8 cellular contexts compared by ENCODE assay signal in genomic region chrX:154485150-154486051, GRCh38. TPM values are rescaled to one million over a fixed set of nuclear protein-coding genes. Genes with fewer than 3 reads are reported as not detected.
DNase-seq lines count a peak whose midpoint lies in the region; ATAC-seq and TF ChIP-seq lines count a peak whose summit lies in the region.

No MANE protein-coding gene starts in this region.

- peak overlapping the region; percentile 67 for H3K4me3 Mint-ChIP-seq in activated CD4-positive, alpha-beta T cell treated with anti-CD3 and anti-CD28 coated beads, Interleukin-2, amount 10 ng/mL, durations not matched to agents 7 days and 5 days
- peak overlapping the region; percentile 64 for H3K4me3 Mint-ChIP-seq in activated naive CD8-positive, alpha-beta T cell treated with anti-CD3 and anti-CD28 coated beads, Interleukin-2, amount 10 ng/mL, durations not matched to agents 7 days and 5 days

- H3K36me3 ChIP-seq in tibial artery = peaks cover 0 to 19% (median 6%) of the 10 kb centered on the region in 3 donors

- peak overlapping the region; percentile 76 to 84 for H3K4me3 ChIP-seq in tibial artery

- H3K27me3 ChIP-seq in tibial artery = no peaks in the 10 kb centered on the region

- peaks cover 0 to 35% (median 20%) of the 10 kb centered on the region in 4 donors for H3K4me1 ChIP-seq in tibial artery

- peak overlapping the region; percentile 76 for H3K27ac Mint-ChIP-seq in activated CD4-positive, alpha-beta T cell treated with anti-CD3 and anti-CD28 coated beads, Interleukin-2, amount 10 ng/mL, durations not matched to agents 7 days and 5 days
- peak overlapping the region; percentile 38 for H3K27ac Mint-ChIP-seq in activated naive CD8-positive, alpha-beta T cell treated with anti-CD3 and anti-CD28 coated beads, Interleukin-2, amount 10 ng/mL, durations not matched to agents 7 days and 5 days

- H3K9me3 Mint-ChIP-seq in activated CD4-positive, alpha-beta T cell treated with anti-CD3 and anti-CD28 coated beads, Interleukin-2, amount 10 ng/mL, durations not matched to agents 7 days and 5 days = no peaks in the 10 kb centered on the region
- H3K9me3 Mint-ChIP-seq in activated naive CD8-positive, alpha-beta T cell treated with anti-CD3 and anti-CD28 coated beads, Interleukin-2, amount 10 ng/mL, durations not matched to agents 7 days and 5 days = no peaks in the 10 kb centered on the region

- peak overlapping the region; percentile 76 to 82 for H3K27ac ChIP-seq in tibial artery

- no peak for ATAC-seq in activated naive CD8-positive, alpha-beta T cell treated with anti-CD3 and anti-CD28 coated beads, Interleukin-2, amount 10 ng/mL, durations not matched to agents 7 days and 5 days (ENCODE audit: low read depth)
- ATAC-seq in HG02870 (IDR thresholded peaks at IDR 0.05; ENCODE audit: unreplicated experiment) = no peak

- CTCF ChIA-PET in activated CD4-positive, alpha-beta T cell treated with anti-CD3 and anti-CD28 coated beads, Interleukin-2, amount 10 ng/mL, durations not matched to agents 7 days and 5 days (lab: Charles Lee) = interaction anchor here (0.8 to 1.5 kb wide), 2 partner anchors 20 to 26 kb away, joined by 3 to 4 read pairs; no protein-coding TSS in a partner anchor

- no peak for TF ChIP-seq CTCF in tibial artery (IDR thresholded peaks at IDR 0.05)

- no peaks in the 10 kb centered on the region for H3K9me3 ChIP-seq in tibial artery

- H3K27me3 Mint-ChIP-seq in activated CD4-positive, alpha-beta T cell treated with anti-CD3 and anti-CD28 coated beads, Interleukin-2, amount 10 ng/mL, durations not matched to agents 7 days and 5 days = no peaks in the 10 kb centered on the region
- no peaks in the 10 kb centered on the region for H3K27me3 Mint-ChIP-seq in activated naive CD8-positive, alpha-beta T cell treated with anti-CD3 and anti-CD28 coated beads, Interleukin-2, amount 10 ng/mL, durations not matched to agents 7 days and 5 days

- H3K36me3 Mint-ChIP-seq in activated CD4-positive, alpha-beta T cell treated with anti-CD3 and anti-CD28 coated beads, Interleukin-2, amount 10 ng/mL, durations not matched to agents 7 days and 5 days (ENCODE audit: low read depth) = peaks cover 9% of the 10 kb centered on the region
- H3K36me3 Mint-ChIP-seq in activated naive CD8-positive, alpha-beta T cell treated with anti-CD3 and anti-CD28 coated beads, Interleukin-2, amount 10 ng/mL, durations not matched to agents 7 days and 5 days = peaks cover 6% of the 10 kb centered on the region

- intact Hi-C loops in tibial artery (cut with DNase I; ENCODE audit: low total_unique reads) = no loop called here

- DNase-seq in activated CD4-positive, alpha-beta T cell treated with anti-CD3 and anti-CD28 coated beads, Interleukin-2, amount 10 ng/mL, durations not matched to agents 7 days and 5 days = no peak
- no peak for DNase-seq in activated CD4-positive, alpha-beta T cell treated with anti-CD3 and anti-CD28 coated beads, Interleukin-2, amount 50 U/mL, for 1 hour
- DNase-seq in activated naive CD8-positive, alpha-beta T cell treated with anti-CD3 and anti-CD28 coated beads, Interleukin-2, amount 10 ng/mL, durations not matched to agents 7 days and 5 days = no peak
- DNase-seq in left kidney (ENCODE audit: low read depth, low spot score) (peak; percentile 19), tibial artery (no peak), DMS79 (lab: John Stamatoyannopoulos, UW) (no peak), NCI-H2196 treated with DMSO at 0.1 percent for 48 hours (lab: John Stamatoyannopoulos, UW; ENCODE audit: unreplicated experiment) (no peak)

- POLR2A ChIA-PET in activated CD4-positive, alpha-beta T cell treated with anti-CD3 and anti-CD28 coated beads, Interleukin-2, amount 10 ng/mL, durations not matched to agents 7 days and 5 days (lab: Charles Lee) = interaction anchor here (0.6 kb wide), 1 partner anchor 38 kb away, joined by 3 read pairs; no protein-coding TSS in a partner anchor
- POLR2A ChIA-PET in activated naive CD8-positive, alpha-beta T cell treated with anti-CD3 and anti-CD28 coated beads, Interleukin-2, amount 10 ng/mL, durations not matched to agents 7 days and 5 days (lab: Charles Lee) = interaction anchor here (0.8 to 2.9 kb wide), 7 partner anchors 9 to 87 kb away, joined by 3 to 15 read pairs (median 5); partner anchors contain the start of gene RPL10

- peaks cover 43% of the 10 kb centered on the region for H3K4me1 Mint-ChIP-seq in activated CD4-positive, alpha-beta T cell treated with anti-CD3 and anti-CD28 coated beads, Interleukin-2, amount 10 ng/mL, durations not matched to agents 7 days and 5 days
- H3K4me1 Mint-ChIP-seq in activated naive CD8-positive, alpha-beta T cell treated with anti-CD3 and anti-CD28 coated beads, Interleukin-2, amount 10 ng/mL, durations not matched to agents 7 days and 5 days = peaks cover 11% of the 10 kb centered on the region

RNA-seq across cellular contexts. Expression of gene UBL4A, which starts 1.0 kb away (rescaled TPM):
- total RNA-seq in activated CD4-positive, alpha-beta T cell treated with anti-CD3 and anti-CD28 coated beads, Interleukin-2, amount 10 ng/mL, durations not matched to agents 7 days and 5 days = 10 to 100 TPM; 46.4 to 47.3 TPM
- total RNA-seq in activated naive CD8-positive, alpha-beta T cell treated with anti-CD3 and anti-CD28 coated beads, Interleukin-2, amount 10 ng/mL, durations not matched to agents 7 days and 5 days = 10 to 100 TPM; 43.8 to 45.3 TPM

RNA-seq across cellular contexts. Expression of gene SLC10A3, which starts 5.0 kb away (rescaled TPM):
- total RNA-seq in activated CD4-positive, alpha-beta T cell treated with anti-CD3 and anti-CD28 coated beads, Interleukin-2, amount 10 ng/mL, durations not matched to agents 7 days and 5 days = 10 to 100 TPM; 21.7 to 26.0 TPM
- 10 to 100 TPM; 25.3 to 27.3 TPM for total RNA-seq in activated naive CD8-positive, alpha-beta T cell treated with anti-CD3 and anti-CD28 coated beads, Interleukin-2, amount 10 ng/mL, durations not matched to agents 7 days and 5 days

RNA-seq across cellular contexts. Expression of gene LAGE3, which starts 6.3 kb away (rescaled TPM):
- total RNA-seq in activated CD4-positive, alpha-beta T cell treated with anti-CD3 and anti-CD28 coated beads, Interleukin-2, amount 10 ng/mL, durations not matched to agents 7 days and 5 days = 10 to 100 TPM; 43.2 to 47.9 TPM
- 10 to 100 TPM; 32.2 to 34.8 TPM for total RNA-seq in activated naive CD8-positive, alpha-beta T cell treated with anti-CD3 and anti-CD28 coated beads, Interleukin-2, amount 10 ng/mL, durations not matched to agents 7 days and 5 days

RNA-seq across cellular contexts. Expression of gene PLXNA3, which starts 27.3 kb away (rescaled TPM):
- total RNA-seq in activated CD4-positive, alpha-beta T cell treated with anti-CD3 and anti-CD28 coated beads, Interleukin-2, amount 10 ng/mL, durations not matched to agents 7 days and 5 days = 10 to 100 TPM; 26.2 to 28.3 TPM
- total RNA-seq in activated naive CD8-positive, alpha-beta T cell treated with anti-CD3 and anti-CD28 coated beads, Interleukin-2, amount 10 ng/mL, durations not matched to agents 7 days and 5 days = 10 to 100 TPM; 62.5 to 64.1 TPM

RNA-seq across cellular contexts. Expression of gene FAM3A, which starts 30.6 kb away (rescaled TPM):
- total RNA-seq in activated CD4-positive, alpha-beta T cell treated with anti-CD3 and anti-CD28 coated beads, Interleukin-2, amount 10 ng/mL, durations not matched to agents 7 days and 5 days = 10 to 100 TPM; 34.4 to 38.6 TPM
- 10 to 100 TPM; 42.3 to 45.4 TPM for total RNA-seq in activated naive CD8-positive, alpha-beta T cell treated with anti-CD3 and anti-CD28 coated beads, Interleukin-2, amount 10 ng/mL, durations not matched to agents 7 days and 5 days
